12 cellular contexts compared by ENCODE assay signal in genomic region chr2:174333017-174333501, GRCh38.
DNase-seq lines count a peak whose midpoint lies in the region; TF ChIP-seq lines count a peak whose summit lies in the region.
"Had no signal": no experiment of that assay in that cellular context is flagged by ENCODE, and none has a peak within 500 bp of the region (broad histone marks: within the 10 kb centered on the region; RNA-seq: fewer than 3 reads in every experiment).

No MANE protein-coding gene starts in this region.

- no peaks in the 10 kb centered on the region for H3K36me3 Mint-ChIP-seq in T-helper 2 cell treated with Interferon-gamma antibody and Interleukin-4, amounts not matched to agents 5 μg/mL and 100 μg/mL, for 36 hours (ENCODE audit: low read depth)

- no peaks in the 10 kb centered on the region for H3K79me2 ChIP-seq in MM.1S (ENCODE audit: low read length)

- no peak for DNase-seq in T-helper 2 cell treated with Interferon-gamma antibody and Interleukin-4, amounts not matched to agents 5 μg/mL and 100 μg/mL, for 36 hours (ENCODE audit: low spot score)
- DNase-seq in T-helper 2 cell (no peak), MM.1S (no peak), GM20000 (ENCODE audit: low spot score) (no peak), HEK293T (ENCODE audit: extremely low spot score) (no peak), NCI-H526 (lab: John Stamatoyannopoulos, UW) (no peak)
- DNase-seq: activated gamma-delta T cell, IMR-90, left cardiac atrium had no signal

- no peak overlapping the region for H3K27ac ChIP-seq in MM.1S (ENCODE audit: low read length)
- H3K27ac ChIP-seq in duodenal mucosa (ENCODE audit: low read depth, low read length): no peak overlapping the region
- H3K27ac ChIP-seq: Peyer's patch had no signal

- H4K20me1 ChIP-seq in MM.1S (ENCODE audit: insufficient read depth, low read length): no peaks in the 10 kb centered on the region

- H3K27me3 Mint-ChIP-seq in T-helper 2 cell treated with Interferon-gamma antibody and Interleukin-4, amounts not matched to agents 5 μg/mL and 100 μg/mL, for 36 hours (ENCODE audit: low read depth): peaks cover 75% of the 10 kb centered on the region

- H3K9me3 ChIP-seq in MM.1S (replicated peaks; ENCODE audit: insufficient read depth, low read length) (no peaks in the 10 kb centered on the region), duodenal mucosa (ENCODE audit: control insufficient read depth in 1 of 2, low read length in 2 of 2) (no peaks in the 10 kb centered on the region), neuron (ENCODE audit: low read length) (no peaks in the 10 kb centered on the region)

- no peaks in the 10 kb centered on the region for H3K36me3 ChIP-seq in MM.1S (replicated peaks; ENCODE audit: insufficient read depth, low read length)
- no peaks in the 10 kb centered on the region for H3K36me3 ChIP-seq in duodenal mucosa (ENCODE audit: control insufficient read depth in 1 of 2, insufficient read depth in 2 of 2, low read length in 2 of 2)
- peaks cover 4% of the 10 kb centered on the region for H3K36me3 ChIP-seq in neuron (ENCODE audit: insufficient read depth, low read length)
- H3K36me3 ChIP-seq: Peyer's patch had no signal

- H3K4me1 Mint-ChIP-seq in T-helper 2 cell treated with Interferon-gamma antibody and Interleukin-4, amounts not matched to agents 5 μg/mL and 100 μg/mL, for 36 hours (ENCODE audit: low read depth): peaks cover 30% of the 10 kb centered on the region

- no peaks in the 10 kb centered on the region for H3K9me2 ChIP-seq in MM.1S (replicated peaks; ENCODE audit: insufficient read depth, low read length)

- peak overlapping the region; percentile 45 for H3K4me3 Mint-ChIP-seq in T-helper 2 cell treated with Interferon-gamma antibody and Interleukin-4, amounts not matched to agents 5 μg/mL and 100 μg/mL, for 36 hours

- H3K27me3 ChIP-seq in MM.1S (replicated peaks; ENCODE audit: insufficient read depth, low read length): peaks cover 80% of the 10 kb centered on the region
- H3K27me3 ChIP-seq in duodenal mucosa (ENCODE audit: control insufficient read depth in 1 of 2, insufficient read depth in 2 of 2, low read length in 2 of 2): peaks cover 90 to 91% of the 10 kb centered on the region in 2 donors
- H3K27me3 ChIP-seq in neuron (ENCODE audit: insufficient read depth, low read length): peaks cover 30% of the 10 kb centered on the region

- H3F3A ChIP-seq in MM.1S (ENCODE audit: insufficient read depth, low read length): peaks cover 13% of the 10 kb centered on the region

- CTCF ChIA-PET in HEK293T (lab: Yijun Ruan, JAX): interaction anchor here (1.0 kb wide), 1 partner anchor 35 kb away, joined by 3 read pairs; no protein-coding TSS in a partner anchor

- H3K4me3 ChIP-seq in MM.1S (ENCODE audit: low read length) (peak overlapping the region; percentile 7; the same call in 1 of the 2 replicates), duodenal mucosa (ENCODE audit: low read depth in 1 of 2, low read length in 2 of 2) (peak overlapping the region; percentile 16 to 29), neuron (ENCODE audit: low read length) (peak overlapping the region; percentile 48)
- H3K4me3 ChIP-seq: Peyer's patch had no signal

- POLR2A ChIA-PET in HEK293T (lab: Yijun Ruan, JAX): interaction anchor here (1.4 kb wide), 1 partner anchor 85 kb away, joined by 5 read pairs; the partner anchor contains the start of gene OLA1

- H3K4me1 ChIP-seq in MM.1S (ENCODE audit: low read length) (peaks cover 9% of the 10 kb centered on the region; the same call in 1 of the 2 replicates), duodenal mucosa (ENCODE audit: control insufficient read depth in 1 of 2, insufficient read depth in 2 of 2, low read length in 2 of 2) (peaks cover 8 to 35% of the 10 kb centered on the region in 2 donors), neuron (ENCODE audit: insufficient read depth, low read length) (peaks cover 35% of the 10 kb centered on the region)

- no peak for TF ChIP-seq CTCF in MM.1S (IDR thresholded peaks at IDR 0.05; ENCODE audit: low read length)
- TF ChIP-seq CTCF in GM20000 (IDR thresholded peaks at IDR 0.05; ENCODE audit: extremely low read depth, missing control alignments): no peak

- H3K27ac Mint-ChIP-seq in T-helper 2 cell treated with Interferon-gamma antibody and Interleukin-4, amounts not matched to agents 5 μg/mL and 100 μg/mL, for 36 hours: peak overlapping the region; percentile 45

- H2AFZ ChIP-seq in MM.1S (ENCODE audit: low read length) (no peak overlapping the region), neuron (ENCODE audit: low read depth, low read length) (no peak overlapping the region)

- no peaks in the 10 kb centered on the region for H3K9me3 Mint-ChIP-seq in T-helper 2 cell treated with Interferon-gamma antibody and Interleukin-4, amounts not matched to agents 5 μg/mL and 100 μg/mL, for 36 hours

- H3K9ac ChIP-seq in MM.1S (ENCODE audit: low read length): no peak overlapping the region
- no peak overlapping the region for H3K9ac ChIP-seq in duodenal mucosa (ENCODE audit: low read depth in 1 of 2, low read length in 2 of 2)

- H3K4me2 ChIP-seq in MM.1S (ENCODE audit: low read depth, low read length): peak overlapping the region; percentile 41; the same call in 1 of the 2 replicates

TF ChIP-seq in HEK293T, 16 proteins besides CTCF, POLR2A, EP300 and RAD21:
- TF ChIP-seq SP1 (IDR thresholded peaks at IDR 0.05) (no peak), FOXA1 (IDR thresholded peaks at IDR 0.05) (no peak), FOXM1 (IDR thresholded peaks at IDR 0.05; ENCODE audit: borderline replicate concordance) (no peak), HDGF (IDR thresholded peaks at IDR 0.05; ENCODE audit: borderline replicate concordance) (no peak), L3MBTL2 (conservative IDR thresholded peaks at IDR 0.05) (no peak), SUZ12 (IDR thresholded peaks at IDR 0.05) (no peak), ARNT (IDR thresholded peaks at IDR 0.05) (no peak), LEF1 (IDR thresholded peaks at IDR 0.05; ENCODE audit: borderline replicate concordance) (no peak), ZNF384 (IDR thresholded peaks at IDR 0.05) (no peak), BHLHE40 (IDR thresholded peaks at IDR 0.05; ENCODE audit: borderline replicate concordance) (no peak), ELF4 (IDR thresholded peaks at IDR 0.05) (no peak), FOXK2 (IDR thresholded peaks at IDR 0.05) (no peak)
- TF ChIP-seq, protein P1, sequence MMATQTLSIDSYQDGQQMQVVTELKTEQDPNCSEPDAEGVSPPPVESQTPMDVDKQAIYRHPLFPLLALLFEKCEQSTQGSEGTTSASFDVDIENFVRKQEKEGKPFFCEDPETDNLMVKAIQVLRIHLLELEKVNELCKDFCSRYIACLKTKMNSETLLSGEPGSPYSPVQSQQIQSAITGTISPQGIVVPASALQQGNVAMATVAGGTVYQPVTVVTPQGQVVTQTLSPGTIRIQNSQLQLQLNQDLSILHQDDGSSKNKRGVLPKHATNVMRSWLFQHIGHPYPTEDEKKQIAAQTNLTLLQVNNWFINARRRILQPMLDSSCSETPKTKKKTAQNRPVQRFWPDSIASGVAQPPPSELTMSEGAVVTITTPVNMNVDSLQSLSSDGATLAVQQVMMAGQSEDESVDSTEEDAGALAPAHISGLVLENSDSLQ (IDR thresholded peaks at IDR 0.05): no peak
